In genomic region chr15:50225897-50226296, GRCh38 we compare ENCODE assay signal across 11 cellular contexts. TPM values are rescaled to one million over a fixed set of nuclear protein-coding genes. Genes with fewer than 3 reads are reported as not detected.
"Had no signal": no experiment of that assay in that cellular context is flagged by ENCODE, and none has a peak within 500 bp of the region (broad histone marks: within the 10 kb centered on the region; RNA-seq: fewer than 3 reads in every experiment).

No MANE protein-coding gene starts in this region.

- H3K27ac ChIP-seq: GM23248, HL-60 had no signal

- DNase-seq: GM23248, GOT3, H7, HFFc6, KG1 had no signal

- H3K4me1 ChIP-seq: HAP-1 had no signal

- H3K9me3 ChIP-seq: HAP-1 had no signal

- H3K4me3 ChIP-seq: GM23248, HAP-1 had no signal

- H2AFZ ChIP-seq: GM23248 had no signal

- ATAC-seq: HCT116 had no signal

- H3K9ac ChIP-seq: GM23248 had no signal

RNA-seq across cellular contexts. Expression of gene HDC, which starts 39.6 kb away (rescaled TPM):
- total RNA-seq: GM23248, H4, H7, HT1080 had no signal
- polyA plus RNA-seq: GM23248, IgD-negative memory B cell had no signal

RNA-seq across cellular contexts. Expression of gene SLC27A2, which starts 43.9 kb away (rescaled TPM):
- total RNA-seq: GM23248, H4, HT1080 had no signal
- polyA plus RNA-seq: GM23248 had no signal
